ENCODE assay signal across 6 cellular contexts in genomic region chr7:147811923-147812322, GRCh38.
"Had no signal": no experiment of that assay in that cellular context is flagged by ENCODE, and none has a peak within 500 bp of the region (broad histone marks: within the 10 kb centered on the region; RNA-seq: fewer than 3 reads in every experiment).

No MANE protein-coding gene starts in this region.

- H3K4me1 Mint-ChIP-seq: GM23338, H9, IgD-negative memory B cell had no signal

- H3K27me3 Mint-ChIP-seq: IgD-negative memory B cell had no signal

- H3K36me3 Mint-ChIP-seq: IgD-negative memory B cell had no signal

- DNase-seq: H9, HCEC 1CT had no signal

- H3K27ac ChIP-seq: HL-60 had no signal

- H3K9me3 Mint-ChIP-seq: H9 had no signal

- H2AFZ ChIP-seq: GM23338 had no signal

- H3K4me3 Mint-ChIP-seq: GM23338, H9, IgD-negative memory B cell had no signal

- H3K4me2 ChIP-seq: GM23338 had no signal

- H3K4me3 ChIP-seq: GM23338 had no signal

- ATAC-seq: GM23338, HepG2 had no signal

- H3K27ac Mint-ChIP-seq: GM23338, H9, IgD-negative memory B cell had no signal
